28 cellular contexts compared by ENCODE assay signal in genomic region chr5:153542536-153542935, GRCh38.
A peak's percentile ranks its signal among the peaks of the same experiment; 100 is the strongest.
DNase-seq lines count a peak whose midpoint lies in the region; ATAC-seq and FAIRE-seq lines count a peak whose summit lies in the region.
"Had no signal": no experiment of that assay in that cellular context is flagged by ENCODE, and none has a peak within 500 bp of the region (broad histone marks: within the 10 kb centered on the region; RNA-seq: fewer than 3 reads in every experiment).

No MANE protein-coding gene starts in this region.

- no peak for FAIRE-seq in RCC 7860 (lab: Jason Lieb, UNC)
- FAIRE-seq: G401.6 had no signal

- DNase-seq in AG08395 (ENCODE audit: low spot score) = peak; percentile 16
- peak; percentile 62 for DNase-seq in ELR (ENCODE audit: low read depth)
- DNase-seq in RCC 7860 (ENCODE audit: low spot score) = peak; percentile 12
- DNase-seq in glomerular visceral epithelial cell (ENCODE audit: extremely low spot score) = peak; percentile 22
- DNase-seq in NCI-H446 (lab: John Stamatoyannopoulos, UW) = no peak
- DNase-seq in NCI-H2196 treated with DMSO at 0.1 percent for 48 hours (lab: John Stamatoyannopoulos, UW; ENCODE audit: unreplicated experiment) = no peak
- DNase-seq: activated CD4-positive, alpha-beta T cell treated with anti-CD3 and anti-CD28 coated beads, Interleukin-2, amount 10 ng/mL, durations not matched to agents 7 days and 5 days; anterior cingulate cortex; caudate nucleus; CD8-positive, alpha-beta memory T cell; effector memory CD4-positive, alpha-beta T cell; heart right ventricle; HFFc6; naive thymus-derived CD8-positive, alpha-beta T cell; NCI-H1092 treated with DMSO at 0.1 percent for 48 hours; NCI-H1694 treated with DMSO at 0.1 percent for 48 hours; NCI-H2171; NCI-H526; occipital lobe; SHP77 treated with DMSO at 0.1 percent for 48 hours; stimulated activated CD4-positive, alpha-beta T cell treated with anti-CD3 and anti-CD28 coated beads, Interleukin-4, amount 100 ng/mL, for 24 hours; tibial artery had no signal

- no peak for ATAC-seq in GM18858 (IDR thresholded peaks at IDR 0.05; ENCODE audit: unreplicated experiment)
- ATAC-seq in HG02938 (IDR thresholded peaks at IDR 0.05; ENCODE audit: unreplicated experiment) = no peak
- ATAC-seq: GM23338; heart right ventricle; naive thymus-derived CD8-positive, alpha-beta T cell; sciatic nerve; WTC11 had no signal

Comparison
In these comparisons a context has a peak if more than half of its experiments do, and no peak if none do; other contexts are left out.
1. DNase-seq: peak in AG08395 (single experiment), ELR (single experiment), RCC 7860 (single experiment) and glomerular visceral epithelial cell (single experiment); none in NCI-H446 (0 of 2) and NCI-H2196 treated with DMSO at 0.1 percent for 48 hours (single experiment).